8 cellular contexts compared by ENCODE assay signal in the genomic region with DNA sequence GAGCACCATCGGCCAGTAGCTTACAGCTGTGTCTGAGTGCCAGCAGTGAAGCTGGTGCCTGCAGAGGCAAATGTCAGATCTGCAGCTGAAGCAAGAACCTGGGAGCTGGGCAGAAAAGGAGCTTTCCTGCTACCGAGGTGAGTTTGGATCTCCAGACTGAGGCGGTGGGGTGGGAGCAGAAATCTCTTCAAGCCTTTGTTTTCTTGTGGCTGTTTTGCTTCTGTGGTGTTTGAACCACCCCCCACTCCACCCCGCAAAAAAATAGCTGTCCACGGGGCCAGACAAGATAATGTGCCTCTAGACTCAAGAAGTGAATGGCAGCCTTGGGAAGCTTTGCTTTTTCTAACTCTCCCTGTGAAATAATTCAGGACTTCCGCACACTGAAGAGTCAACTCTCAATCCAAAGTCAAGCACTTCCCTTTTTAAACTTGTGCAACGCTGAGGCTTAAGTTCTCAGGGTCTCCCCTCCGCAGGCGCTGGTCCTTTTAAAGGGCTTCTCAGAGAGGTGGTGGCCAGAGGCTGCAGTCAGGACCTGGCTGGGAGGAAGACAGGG.
DNase-seq lines count a peak whose midpoint lies in the region; ATAC-seq and TF ChIP-seq lines count a peak whose summit lies in the region.

No MANE protein-coding gene starts in this region.

- H3K9me3 Mint-ChIP-seq in activated T-helper 1 cell treated with anti-CD3 and anti-CD28 coated beads, Interleukin-12 subunit alpha, Interleukin-12 subunit beta, Interleukin-2, Interleukin-4 antibody, amounts not matched to agents 30 ng/mL and 10 ng/mL and 1 ng/mL, durations not matched to agents 14 hours and 24 hours and 36 hours, result no peaks in the 10 kb centered on the region

- H3K9me3 ChIP-seq in lower lobe of right lung, result no peaks in the 10 kb centered on the region

- peaks cover 6% of the 10 kb centered on the region for H3K36me3 Mint-ChIP-seq in activated T-helper 1 cell treated with anti-CD3 and anti-CD28 coated beads, Interleukin-12 subunit alpha, Interleukin-12 subunit beta, Interleukin-2, Interleukin-4 antibody, amounts not matched to agents 30 ng/mL and 10 ng/mL and 1 ng/mL, durations not matched to agents 14 hours and 24 hours and 36 hours (ENCODE audit: low read depth)

- peaks cover 9% of the 10 kb centered on the region for H3K27me3 Mint-ChIP-seq in activated T-helper 1 cell treated with anti-CD3 and anti-CD28 coated beads, Interleukin-12 subunit alpha, Interleukin-12 subunit beta, Interleukin-2, Interleukin-4 antibody, amounts not matched to agents 30 ng/mL and 10 ng/mL and 1 ng/mL, durations not matched to agents 14 hours and 24 hours and 36 hours (ENCODE audit: insufficient read depth)

- TF ChIP-seq CTCF in lower lobe of right lung (IDR thresholded peaks at IDR 0.05), result no peak

- H3K4me1 ChIP-seq in ACC112 (ENCODE audit: control insufficient read depth, insufficient read depth, low read length, unreplicated experiment), result no peaks in the 10 kb centered on the region
- peaks cover 15% of the 10 kb centered on the region for H3K4me1 ChIP-seq in lower lobe of right lung

- H3K27me3 ChIP-seq in ACC112 (ENCODE audit: insufficient read depth, low read length) (peaks cover 45% of the 10 kb centered on the region), lower lobe of right lung (ENCODE audit: low read depth) (peaks cover 31% of the 10 kb centered on the region)

- H2AFZ ChIP-seq in ACC112 (ENCODE audit: low read length, unreplicated experiment), result no peak overlapping the region

- H3K4me3 Mint-ChIP-seq in activated T-helper 1 cell treated with anti-CD3 and anti-CD28 coated beads, Interleukin-12 subunit alpha, Interleukin-12 subunit beta, Interleukin-2, Interleukin-4 antibody, amounts not matched to agents 30 ng/mL and 10 ng/mL and 1 ng/mL, durations not matched to agents 14 hours and 24 hours and 36 hours, result peak overlapping the region; percentile 75

- intact Hi-C loops in activated T-helper 1 cell treated with anti-CD3 and anti-CD28 coated beads, Interleukin-12 subunit alpha, Interleukin-12 subunit beta, Interleukin-2, Interleukin-4 antibody, amounts not matched to agents 30 ng/mL and 10 ng/mL and 1 ng/mL, durations not matched to agents 14 hours and 24 hours and 36 hours (cut with micrococcal nuclease), result loop anchor here (2.0 to 10.0 kb wide), 2 partner anchors 17 to 191 kb away; no protein-coding TSS in a partner anchor
- intact Hi-C loops in lower lobe of right lung (cut with DNase I), result no loop called here

- no peak overlapping the region for H3K27ac ChIP-seq in ACC112 (ENCODE audit: low read depth, low read length)
- no peak overlapping the region for H3K27ac ChIP-seq in lower lobe of right lung

- peak; percentile 8 for ATAC-seq in HG02938 (IDR thresholded peaks at IDR 0.05; ENCODE audit: unreplicated experiment)
- ATAC-seq in lower lobe of right lung, result peak; percentile 67 to 71
- ATAC-seq in GM18870 (IDR thresholded peaks at IDR 0.05; ENCODE audit: unreplicated experiment), result no peak
- ATAC-seq in GM18858 (IDR thresholded peaks at IDR 0.05; ENCODE audit: unreplicated experiment), result no peak
- ATAC-seq in HG02981 (IDR thresholded peaks at IDR 0.05; ENCODE audit: unreplicated experiment), result no peak

- H3K79me2 ChIP-seq in ACC112 (ENCODE audit: control insufficient read depth, insufficient read depth, low read length, unreplicated experiment), result no peaks in the 10 kb centered on the region

- DNase-seq in activated T-helper 1 cell treated with anti-CD3 and anti-CD28 coated beads, Interleukin-12 subunit alpha, Interleukin-12 subunit beta, Interleukin-2, Interleukin-4 antibody, amounts not matched to agents 30 ng/mL and 10 ng/mL and 1 ng/mL, durations not matched to agents 14 hours and 24 hours and 36 hours (ENCODE audit: low spot score), result no peak
- DNase-seq in lower lobe of right lung (no peak), middle frontal gyrus (ENCODE audit: extremely low spot score, low spot score) (no peak)

- no peak overlapping the region for H3K27ac Mint-ChIP-seq in activated T-helper 1 cell treated with anti-CD3 and anti-CD28 coated beads, Interleukin-12 subunit alpha, Interleukin-12 subunit beta, Interleukin-2, Interleukin-4 antibody, amounts not matched to agents 30 ng/mL and 10 ng/mL and 1 ng/mL, durations not matched to agents 14 hours and 24 hours and 36 hours

- H3K4me3 ChIP-seq in ACC112 (ENCODE audit: low read depth, low read length), result 0 out of 2 replicates have a peak overlapping the region, but pooled peaks have one; percentile 7
- peak overlapping the region; percentile 56 for H3K4me3 ChIP-seq in lower lobe of right lung

- no peaks in the 10 kb centered on the region for H3K36me3 ChIP-seq in ACC112 (ENCODE audit: insufficient read depth, low read length)
- H3K36me3 ChIP-seq in lower lobe of right lung, result no peaks in the 10 kb centered on the region

- H3K4me1 Mint-ChIP-seq in activated T-helper 1 cell treated with anti-CD3 and anti-CD28 coated beads, Interleukin-12 subunit alpha, Interleukin-12 subunit beta, Interleukin-2, Interleukin-4 antibody, amounts not matched to agents 30 ng/mL and 10 ng/mL and 1 ng/mL, durations not matched to agents 14 hours and 24 hours and 36 hours (ENCODE audit: low read depth), result peaks cover 35% of the 10 kb centered on the region

Comparison
In these comparisons a context has a peak if more than half of its experiments do, and no peak if none do; other contexts are left out.
1. ATAC-seq: peak in HG02938 (single experiment) and lower lobe of right lung (2 of 2); none in GM18870 (single experiment), GM18858 (single experiment) and HG02981 (single experiment).